17 cellular contexts compared by ENCODE assay signal in genomic region chr15:70679919-70680231, GRCh38.
"Had no signal": no experiment of that assay in that cellular context is flagged by ENCODE, and none has a peak within 500 bp of the region (broad histone marks: within the 10 kb centered on the region; RNA-seq: fewer than 3 reads in every experiment).

No MANE protein-coding gene starts in this region.

- H3K4me3 ChIP-seq: colonic mucosa, lung, prostate gland, transverse colon had no signal

- H3K9me3 Mint-ChIP-seq: activated B cell treated with CpG ODN at 0.5 μM for 24 hours; activated CD4-positive, alpha-beta T cell treated with anti-CD3 and anti-CD28 coated beads, Interleukin-2, amount 10 ng/mL, durations not matched to agents 24 days and 14 days; activated naive CD4-positive, alpha-beta T cell treated with anti-CD3 and anti-CD28 coated beads, Interleukin-2, amount 10 ng/mL, durations not matched to agents 7 days and 5 days; activated naive CD8-positive, alpha-beta T cell treated with anti-CD3 and anti-CD28 coated beads, Interleukin-2, amount 50 U/mL, for 24 hours; neural crest cell had no signal

- H3K4me1 ChIP-seq: colonic mucosa, prostate gland had no signal

- H3K27ac Mint-ChIP-seq: activated B cell treated with CpG ODN at 0.5 μM for 24 hours; activated naive CD4-positive, alpha-beta T cell treated with anti-CD3 and anti-CD28 coated beads, Interleukin-2, amount 10 ng/mL, durations not matched to agents 7 days and 5 days; activated naive CD8-positive, alpha-beta T cell treated with anti-CD3 and anti-CD28 coated beads, Interleukin-2, amount 50 U/mL, for 24 hours had no signal

- DNase-seq: activated B cell treated with CpG ODN at 0.5 μM for 24 hours; activated CD8-positive, alpha-beta memory T cell treated with anti-CD3 and anti-CD28 coated beads for 24 hours; activated CD8-positive, alpha-beta memory T cell treated with anti-CD3 and anti-CD28 coated beads, Interleukin-2, amount 50 U/mL, for 48 hours; activated effector memory CD4-positive, alpha-beta T cell treated with Interleukin-2 at 50 U/mL for 16 hours; activated naive CD4-positive, alpha-beta T cell treated with anti-CD3 and anti-CD28 coated beads, Interleukin-2, amount 10 ng/mL, durations not matched to agents 7 days and 5 days; activated naive CD8-positive, alpha-beta T cell treated with anti-CD3 and anti-CD28 coated beads, Interleukin-2, amount 50 U/mL, for 24 hours; activated T-cell treated with anti-CD3 and anti-CD28 coated beads, Interleukin-2, amount 50 U/mL, for 48 hours; brain microvascular endothelial cell; colonic mucosa; foreskin melanocyte; right cardiac atrium; stimulated activated naive CD8-positive, alpha-beta T cell treated with anti-CD3 and anti-CD28 coated beads, Interleukin-15, Interleukin-2, amounts not matched to agents 100 U/mL and 50 U/mL, for 24 hours; transverse colon had no signal

- H3K4me1 Mint-ChIP-seq: activated B cell treated with CpG ODN at 0.5 μM for 24 hours, neural crest cell had no signal

- H3K36me3 ChIP-seq: colonic mucosa, prostate gland had no signal

- H3K27me3 ChIP-seq: brain microvascular endothelial cell, colonic mucosa, transverse colon had no signal

- H3K9me3 ChIP-seq: colonic mucosa, prostate gland, transverse colon had no signal

- H3K27ac ChIP-seq: brain microvascular endothelial cell, colonic mucosa, prostate gland, transverse colon had no signal

- H3K36me3 Mint-ChIP-seq: activated naive CD4-positive, alpha-beta T cell treated with anti-CD3 and anti-CD28 coated beads, Interleukin-2, amount 10 ng/mL, durations not matched to agents 7 days and 5 days had no signal

- H3K4me3 Mint-ChIP-seq: activated B cell treated with CpG ODN at 0.5 μM for 24 hours; activated CD4-positive, alpha-beta T cell treated with anti-CD3 and anti-CD28 coated beads, Interleukin-2, amount 10 ng/mL, durations not matched to agents 24 days and 14 days; activated naive CD4-positive, alpha-beta T cell treated with anti-CD3 and anti-CD28 coated beads, Interleukin-2, amount 10 ng/mL, durations not matched to agents 7 days and 5 days; activated naive CD8-positive, alpha-beta T cell treated with anti-CD3 and anti-CD28 coated beads, Interleukin-2, amount 50 U/mL, for 24 hours; neural crest cell had no signal
